ENCODE assay signal across 30 cellular contexts in the genomic region with DNA sequence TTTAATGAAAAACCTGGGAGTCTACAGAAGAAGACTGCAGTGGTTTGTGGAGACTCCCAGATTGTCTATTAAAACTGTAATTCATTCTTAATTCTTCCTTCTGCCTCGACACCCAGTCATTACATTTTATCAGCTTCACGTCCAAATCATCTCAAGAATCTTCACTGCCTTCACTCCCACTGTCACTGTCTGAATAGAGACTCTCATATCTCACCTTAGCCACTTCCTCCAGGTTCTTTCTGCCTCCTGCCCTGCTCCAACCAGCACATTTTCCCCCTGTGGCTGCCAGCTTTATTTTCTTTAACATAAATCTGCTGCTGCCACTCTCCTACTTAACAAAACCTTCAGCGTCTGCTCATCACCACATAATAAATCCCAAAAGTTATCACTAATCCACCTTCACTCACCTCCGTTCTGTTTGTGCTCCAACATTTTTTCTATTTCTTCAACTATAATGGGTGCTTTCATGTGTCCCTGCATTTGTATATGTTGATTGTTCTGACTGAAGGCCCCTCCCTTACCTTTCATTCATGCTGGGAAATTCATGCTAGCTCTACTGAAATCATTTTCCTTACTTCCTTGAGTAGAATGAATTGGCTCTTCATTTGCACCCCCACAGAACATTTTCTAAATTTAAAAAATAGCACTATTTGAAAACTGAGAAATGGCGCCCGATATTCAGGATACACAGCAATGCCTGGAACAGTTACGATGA. TPM values are rescaled to one million over a fixed set of nuclear protein-coding genes. Genes with fewer than 3 reads are reported as not detected.
DNase-seq lines count a peak whose midpoint lies in the region; ATAC-seq and TF ChIP-seq lines count a peak whose summit lies in the region.
"Had no signal": no experiment of that assay in that cellular context is flagged by ENCODE, and none has a peak within 500 bp of the region (broad histone marks: within the 10 kb centered on the region; RNA-seq: fewer than 3 reads in every experiment).

No MANE protein-coding gene starts in this region.

- H3K4me1 ChIP-seq in left ventricle myocardium inferior (peaks cover 28% of the 10 kb centered on the region), heart left ventricle (peaks cover 0 to 27% (median 5%) of the 10 kb centered on the region in 12 donors)
- H3K4me1 ChIP-seq: breast epithelium, prostate gland, right lobe of liver, vagina had no signal

- no peak for TF ChIP-seq POLR2A in heart left ventricle (IDR thresholded peaks at IDR 0.05)

- H3K36me3 Mint-ChIP-seq in dendritic cell treated with granulocyte-macrophage colony-stimulating factor and Interleukin-4, amounts not matched to agents 40 ng/mL and 50 ng/mL, for 4 days (ENCODE audit: low read depth): no peaks in the 10 kb centered on the region
- H3K36me3 Mint-ChIP-seq in progenitor cell of endocrine pancreas (ENCODE audit: insufficient read depth): no peaks in the 10 kb centered on the region
- peaks cover 1% of the 10 kb centered on the region for H3K36me3 Mint-ChIP-seq in chondrocyte (ENCODE audit: low read depth)
- H3K36me3 Mint-ChIP-seq: activated naive CD4-positive, alpha-beta T cell treated with anti-CD3 and anti-CD28 coated beads, Interleukin-2, amount 50 U/mL, for 24 hours; CD14-positive monocyte; memory B cell had no signal

- CTCF ChIA-PET in HEK293T (lab: Yijun Ruan, JAX): no interaction called here

- ATAC-seq in heart left ventricle: no peak
- ATAC-seq: Panc1, right lobe of liver, SK-N-SH treated with all-trans-retinoic acid at 6 μM for 48 hours had no signal

- POLR2A ChIA-PET in HEK293T (lab: Yijun Ruan, JAX): no interaction called here

- no peaks in the 10 kb centered on the region for H3K27me3 Mint-ChIP-seq in dendritic cell treated with granulocyte-macrophage colony-stimulating factor and Interleukin-4, amounts not matched to agents 40 ng/mL and 50 ng/mL, for 4 days
- H3K27me3 Mint-ChIP-seq in progenitor cell of endocrine pancreas (no peaks in the 10 kb centered on the region), chondrocyte (ENCODE audit: low read depth) (peaks cover 5% of the 10 kb centered on the region)
- H3K27me3 Mint-ChIP-seq: activated CD4-positive, alpha-beta memory T cell treated with anti-CD3 and anti-CD28 coated beads, Interleukin-2, amount 10 ng/mL, durations not matched to agents 7 days and 5 days; activated naive CD4-positive, alpha-beta T cell treated with anti-CD3 and anti-CD28 coated beads, Interleukin-2, amount 50 U/mL, for 24 hours; memory B cell had no signal

- DNase-seq in left ventricle myocardium inferior: no peak
- no peak for DNase-seq in heart left ventricle
- no peak for DNase-seq in HEK293T (ENCODE audit: extremely low spot score)
- DNase-seq in progenitor cell of endocrine pancreas (ENCODE audit: low spot score, unreplicated experiment): no peak
- DNase-seq in T-helper 1 cell: no peak
- DNase-seq in Ammon's horn (ENCODE audit: low spot score): no peak
- DNase-seq in chondrocyte (ENCODE audit: low spot score): no peak
- DNase-seq: activated CD4-positive, alpha-beta memory T cell treated with anti-CD3 and anti-CD28 coated beads, Interleukin-2, amount 10 ng/mL, durations not matched to agents 7 days and 5 days; effector CD4-positive, alpha-beta T cell; GM23248; hippocampal formation; NCI-H1092; NCI-H1930; NCI-H526; right lobe of liver; Right ventricle myocardium superior; spleen; stimulated activated CD4-positive, alpha-beta T cell treated with anti-CD3 and anti-CD28 coated beads, Interleukin-2, amount 100 ng/mL, for 24 hours had no signal

- H3K4me1 Mint-ChIP-seq in dendritic cell treated with granulocyte-macrophage colony-stimulating factor and Interleukin-4, amounts not matched to agents 40 ng/mL and 50 ng/mL, for 4 days (ENCODE audit: low read depth): peaks cover 23% of the 10 kb centered on the region
- H3K4me1 Mint-ChIP-seq in progenitor cell of endocrine pancreas (ENCODE audit: low read depth) (peaks cover 3% of the 10 kb centered on the region), chondrocyte (ENCODE audit: low read depth) (no peaks in the 10 kb centered on the region)
- H3K4me1 Mint-ChIP-seq: activated CD4-positive, alpha-beta memory T cell treated with anti-CD3 and anti-CD28 coated beads, Interleukin-2, amount 10 ng/mL, durations not matched to agents 7 days and 5 days; activated naive CD4-positive, alpha-beta T cell treated with anti-CD3 and anti-CD28 coated beads, Interleukin-2, amount 50 U/mL, for 24 hours; memory B cell had no signal

- intact Hi-C loops in left ventricle myocardium inferior (cut with micrococcal nuclease) (no loop called here), heart left ventricle (cut with DNase I) (loop anchor here in 1 of 10 donors (10.0 kb wide), 1 partner anchor 63 kb away; no protein-coding TSS in a partner anchor)
- intact Hi-C loops in dendritic cell treated with granulocyte-macrophage colony-stimulating factor and Interleukin-4, amounts not matched to agents 40 ng/mL and 50 ng/mL, for 4 days (cut with micrococcal nuclease): no loop called here

- H3K27me3 ChIP-seq in left ventricle myocardium inferior (ENCODE audit: low read depth) (no peaks in the 10 kb centered on the region), heart left ventricle (no peaks in the 10 kb centered on the region)
- H3K27me3 ChIP-seq: breast epithelium, right lobe of liver, spleen, vagina had no signal

- H3K27ac Mint-ChIP-seq in dendritic cell treated with granulocyte-macrophage colony-stimulating factor and Interleukin-4, amounts not matched to agents 40 ng/mL and 50 ng/mL, for 4 days: peak overlapping the region; percentile 11
- H3K27ac Mint-ChIP-seq in progenitor cell of endocrine pancreas: peak overlapping the region; percentile 6
- H3K27ac Mint-ChIP-seq in chondrocyte (ENCODE audit: unreplicated experiment): no peak overlapping the region
- H3K27ac Mint-ChIP-seq: activated CD4-positive, alpha-beta memory T cell treated with anti-CD3 and anti-CD28 coated beads, Interleukin-2, amount 10 ng/mL, durations not matched to agents 7 days and 5 days; activated naive CD4-positive, alpha-beta T cell treated with anti-CD3 and anti-CD28 coated beads, Interleukin-2, amount 50 U/mL, for 24 hours; CD14-positive monocyte; memory B cell; stimulated activated naive CD8-positive, alpha-beta T cell treated with anti-CD3 and anti-CD28 coated beads, Interleukin-15, Interleukin-2, amounts not matched to agents 100 ng/mL and 50 ng/mL, for 24 hours had no signal

- 72 to 82% (median 78%) methylated on average over 7 of the region's 7 CpGs for WGBS in heart left ventricle, 4 donors

- no peaks in the 10 kb centered on the region for H3K9me3 ChIP-seq in left ventricle myocardium inferior (replicated peaks)
- no peaks in the 10 kb centered on the region for H3K9me3 ChIP-seq in heart left ventricle
- H3K9me3 ChIP-seq: breast epithelium, prostate gland, right lobe of liver, thoracic aorta, vagina had no signal

- H3K36me3 ChIP-seq in left ventricle myocardium inferior: no peaks in the 10 kb centered on the region
- no peaks in the 10 kb centered on the region for H3K36me3 ChIP-seq in heart left ventricle
- H3K36me3 ChIP-seq: breast epithelium, prostate gland, right lobe of liver, spleen, thoracic aorta, vagina had no signal

- no peak overlapping the region for H3K4me3 ChIP-seq in left ventricle myocardium inferior
- no peak overlapping the region for H3K4me3 ChIP-seq in heart left ventricle
- H3K4me3 ChIP-seq: breast epithelium, GM23248, prostate gland, right lobe of liver, spleen, thoracic aorta, vagina had no signal

- H3K27ac ChIP-seq in left ventricle myocardium inferior (replicated peaks) (peak overlapping the region; percentile 48), heart left ventricle (no peak overlapping the region)
- H3K27ac ChIP-seq: breast epithelium, GM23248, prostate gland, right lobe of liver, thoracic aorta, vagina had no signal

- H3K9me3 Mint-ChIP-seq in dendritic cell treated with granulocyte-macrophage colony-stimulating factor and Interleukin-4, amounts not matched to agents 40 ng/mL and 50 ng/mL, for 4 days: peaks cover under 1% of the 10 kb centered on the region
- H3K9me3 Mint-ChIP-seq in progenitor cell of endocrine pancreas (ENCODE audit: low read depth) (peaks cover 4% of the 10 kb centered on the region), chondrocyte (ENCODE audit: low read depth) (peaks cover 2% of the 10 kb centered on the region)
- H3K9me3 Mint-ChIP-seq: activated CD4-positive, alpha-beta memory T cell treated with anti-CD3 and anti-CD28 coated beads, Interleukin-2, amount 10 ng/mL, durations not matched to agents 7 days and 5 days; activated naive CD4-positive, alpha-beta T cell treated with anti-CD3 and anti-CD28 coated beads, Interleukin-2, amount 50 U/mL, for 24 hours; stimulated activated naive CD8-positive, alpha-beta T cell treated with anti-CD3 and anti-CD28 coated beads, Interleukin-15, Interleukin-2, amounts not matched to agents 100 ng/mL and 50 ng/mL, for 24 hours had no signal

- no peak overlapping the region for H3K4me3 Mint-ChIP-seq in dendritic cell treated with granulocyte-macrophage colony-stimulating factor and Interleukin-4, amounts not matched to agents 40 ng/mL and 50 ng/mL, for 4 days
- H3K4me3 Mint-ChIP-seq in progenitor cell of endocrine pancreas (ENCODE audit: low read depth): no peak overlapping the region
- no peak overlapping the region for H3K4me3 Mint-ChIP-seq in chondrocyte (ENCODE audit: unreplicated experiment)
- H3K4me3 Mint-ChIP-seq: activated CD4-positive, alpha-beta memory T cell treated with anti-CD3 and anti-CD28 coated beads, Interleukin-2, amount 10 ng/mL, durations not matched to agents 7 days and 5 days; activated naive CD4-positive, alpha-beta T cell treated with anti-CD3 and anti-CD28 coated beads, Interleukin-2, amount 50 U/mL, for 24 hours; CD14-positive monocyte; memory B cell; stimulated activated naive CD8-positive, alpha-beta T cell treated with anti-CD3 and anti-CD28 coated beads, Interleukin-15, Interleukin-2, amounts not matched to agents 100 ng/mL and 50 ng/mL, for 24 hours had no signal

- TF ChIP-seq CTCF in left ventricle myocardium inferior (IDR thresholded peaks at IDR 0.05; ENCODE audit: borderline replicate concordance): no peak
- TF ChIP-seq CTCF in heart left ventricle (IDR thresholded peaks at IDR 0.05): no peak
- TF ChIP-seq CTCF in progenitor cell of endocrine pancreas (IDR thresholded peaks at IDR 0.05; ENCODE audit: unreplicated experiment): no peak
- TF ChIP-seq CTCF in chondrocyte (IDR thresholded peaks at IDR 0.05): no peak

RNA-seq across cellular contexts. Expression of gene KCNJ2, which starts 38.9 kb away (rescaled TPM):
- total RNA-seq in left ventricle myocardium inferior: 44.8 TPM
- 10 to 100 TPM; 28.8 to 60.7 (median 48.8) TPM for total RNA-seq in heart left ventricle
- polyA plus RNA-seq in heart left ventricle: 10 to 100 TPM in 1 of 2 donors, 1 to 10 TPM in 1; 7.1 to 24.7 TPM
- 2.6 and 3.1 TPM in 2 replicates for total RNA-seq in progenitor cell of endocrine pancreas
- total RNA-seq in chondrocyte: 0.07 TPM in 1 of 3 replicates, not detected in the others
- total RNA-seq: A172; activated CD4-positive, alpha-beta memory T cell treated with anti-CD3 and anti-CD28 coated beads, Interleukin-2, amount 10 ng/mL, durations not matched to agents 7 days and 5 days had no signal
